ENCODE assay signal across 21 cellular contexts in genomic region chr10:30038961-30039536, GRCh38.
"Had no signal": no experiment of that assay in that cellular context is flagged by ENCODE, and none has a peak within 500 bp of the region (broad histone marks: within the 10 kb centered on the region; RNA-seq: fewer than 3 reads in every experiment).

No MANE protein-coding gene starts in this region.

- H3K4me3 ChIP-seq: breast epithelium, mucosa of descending colon had no signal

- H3K27ac ChIP-seq: breast epithelium, epithelial cell of prostate had no signal

- H3K9me3 ChIP-seq: breast epithelium, mucosa of descending colon had no signal

- FAIRE-seq: small intestine had no signal

- H3K4me1 ChIP-seq: breast epithelium had no signal

- ATAC-seq: activated T-cell treated with anti-CD3 and anti-CD28 coated beads, Interleukin-2, amount 50 U/mL, for 4 hours; mucosa of descending colon; sciatic nerve; stimulated activated memory B cell treated with anti-CD40 and anti-IgM and Interleukin-4, amounts not matched to agents 10 μg/mL and 1 μg/mL and 100 μg/mL, for 72 hours; WTC11 had no signal

- H3K27me3 ChIP-seq: breast epithelium had no signal

- H3K36me3 ChIP-seq: breast epithelium had no signal

- DNase-seq: activated CD8-positive, alpha-beta memory T cell treated with anti-CD3 and anti-CD28 coated beads for 24 hours; activated CD8-positive, alpha-beta memory T cell treated with anti-CD3 and anti-CD28 coated beads, Interleukin-2, amount 50 U/mL, for 4 hours; activated naive CD4-positive, alpha-beta T cell treated with Interleukin-2 at 50 U/mL for 16 hours; activated naive CD8-positive, alpha-beta T cell treated with anti-CD3 and anti-CD28 coated beads for 36 hours; activated T-cell treated with anti-CD3 and anti-CD28 coated beads, Interleukin-2, amount 50 U/mL, for 4 hours; cerebellar nuclear complex; cortex of kidney; endodermal cell; hypothalamus; mucosa of descending colon; naive B cell; occipital lobe; posterior cingulate gyrus; small intestine; stimulated activated CD4-positive, alpha-beta T cell treated with anti-CD3 and anti-CD28 coated beads, Interleukin-2, amount 100 ng/mL, for 24 hours; T1000 had no signal
